ENCODE assay signal across 31 cellular contexts in the genomic region with DNA sequence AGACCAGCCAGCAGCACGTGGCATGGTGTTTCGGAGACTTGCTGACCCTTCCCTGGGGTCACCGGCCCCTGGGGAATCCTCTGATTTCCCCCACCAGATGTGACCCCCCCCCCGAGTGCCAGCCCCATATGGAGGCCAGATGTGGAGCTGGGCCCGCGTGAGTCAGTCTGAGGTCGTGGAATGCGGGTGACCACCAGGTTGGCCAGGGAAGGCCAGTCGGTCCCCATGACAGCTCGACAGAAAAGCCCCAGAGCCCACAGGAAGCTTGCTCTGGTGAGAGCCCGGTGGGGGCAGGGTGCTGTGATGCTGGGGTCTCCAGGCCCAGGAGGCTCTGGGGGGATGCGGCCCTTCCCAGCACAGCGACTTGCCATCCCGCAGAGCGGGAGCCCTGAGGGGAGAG.
DNase-seq lines count a peak whose midpoint lies in the region; ATAC-seq and TF ChIP-seq lines count a peak whose summit lies in the region.
"Had no signal": no experiment of that assay in that cellular context is flagged by ENCODE, and none has a peak within 500 bp of the region (broad histone marks: within the 10 kb centered on the region; RNA-seq: fewer than 3 reads in every experiment).

No MANE protein-coding gene starts in this region.

- no peak overlapping the region for H3K27ac Mint-ChIP-seq in nephron progenitor cell
- no peak overlapping the region for H3K27ac Mint-ChIP-seq in effector memory CD8-positive, alpha-beta T cell
- H3K27ac Mint-ChIP-seq: activated CD8-positive, alpha-beta T cell treated with anti-CD3 and anti-CD28 coated beads, Interleukin-2, amount 10 ng/mL, durations not matched to agents 7 days and 5 days; activated naive CD4-positive, alpha-beta T cell treated with anti-CD3 and anti-CD28 coated beads, Interleukin-2, amount 50 U/mL, for 24 hours; activated T-helper 2 cell treated with anti-CD3 and anti-CD28 coated beads, Interferon-gamma antibody, Interleukin-2, Interleukin-4, amounts not matched to agents 10 μg/mL and 5 μg/mL and 100 μg/mL, durations not matched to agents 14 hours and 24 hours and 36 hours; GM23338; HFFc6; immature natural killer cell; natural killer cell treated with Interleukin-12 subunit alpha and Interleukin-12 subunit beta and Interleukin-15 and Interleukin-18, amount 100 ng/mL, for 72 hours; stimulated activated memory B cell treated with anti-CD40 and anti-IgM and Interleukin-4, amounts not matched to agents 10 μg/mL and 1 μg/mL and 100 μg/mL, for 72 hours; T-helper 2 cell treated with Interferon-gamma antibody and Interleukin-4, amounts not matched to agents 5 μg/mL and 100 μg/mL, for 36 hours had no signal

- H3K9me3 Mint-ChIP-seq in nephron progenitor cell, result no peaks in the 10 kb centered on the region
- no peaks in the 10 kb centered on the region for H3K9me3 Mint-ChIP-seq in effector memory CD8-positive, alpha-beta T cell
- H3K9me3 Mint-ChIP-seq: activated naive CD4-positive, alpha-beta T cell treated with anti-CD3 and anti-CD28 coated beads, Interleukin-2, amount 50 U/mL, for 24 hours; activated T-helper 2 cell treated with anti-CD3 and anti-CD28 coated beads, Interferon-gamma antibody, Interleukin-2, Interleukin-4, amounts not matched to agents 10 μg/mL and 5 μg/mL and 100 μg/mL, durations not matched to agents 14 hours and 24 hours and 36 hours; GM23338; immature natural killer cell; natural killer cell treated with Interleukin-12 subunit alpha and Interleukin-12 subunit beta and Interleukin-15 and Interleukin-18, amount 100 ng/mL, for 72 hours; stimulated activated memory B cell treated with anti-CD40 and anti-IgM and Interleukin-4, amounts not matched to agents 10 μg/mL and 1 μg/mL and 100 μg/mL, for 72 hours; T-helper 2 cell treated with Interferon-gamma antibody and Interleukin-4, amounts not matched to agents 5 μg/mL and 100 μg/mL, for 36 hours had no signal

- H3K4me1 Mint-ChIP-seq in nephron progenitor cell, result peaks cover 16% of the 10 kb centered on the region
- no peaks in the 10 kb centered on the region for H3K4me1 Mint-ChIP-seq in effector memory CD8-positive, alpha-beta T cell (ENCODE audit: low read depth in 2 of 2)
- H3K4me1 Mint-ChIP-seq: activated naive CD4-positive, alpha-beta T cell treated with anti-CD3 and anti-CD28 coated beads, Interleukin-2, amount 50 U/mL, for 24 hours; GM23338; immature natural killer cell; stimulated activated memory B cell treated with anti-CD40 and anti-IgM and Interleukin-4, amounts not matched to agents 10 μg/mL and 1 μg/mL and 100 μg/mL, for 72 hours had no signal

- no peak overlapping the region for H3K4me3 Mint-ChIP-seq in nephron progenitor cell
- no peak overlapping the region for H3K4me3 Mint-ChIP-seq in effector memory CD8-positive, alpha-beta T cell
- H3K4me3 Mint-ChIP-seq: activated CD8-positive, alpha-beta T cell treated with anti-CD3 and anti-CD28 coated beads, Interleukin-2, amount 10 ng/mL, durations not matched to agents 7 days and 5 days; activated naive CD4-positive, alpha-beta T cell treated with anti-CD3 and anti-CD28 coated beads, Interleukin-2, amount 50 U/mL, for 24 hours; GM23338; HFFc6; immature natural killer cell; natural killer cell treated with Interleukin-12 subunit alpha and Interleukin-12 subunit beta and Interleukin-15 and Interleukin-18, amount 100 ng/mL, for 72 hours; stimulated activated memory B cell treated with anti-CD40 and anti-IgM and Interleukin-4, amounts not matched to agents 10 μg/mL and 1 μg/mL and 100 μg/mL, for 72 hours; T-helper 2 cell treated with Interferon-gamma antibody and Interleukin-4, amounts not matched to agents 5 μg/mL and 100 μg/mL, for 36 hours had no signal

- TF ChIP-seq CTCF in nephron progenitor cell (IDR thresholded peaks at IDR 0.05), result no peak

- DNase-seq in EH (ENCODE audit: low read depth) (peak; percentile 37), RPMI7951 (ENCODE audit: low read depth) (peak; percentile 62), fibroblast of gingiva (ENCODE audit: low read depth) (peak; percentile 85), nephron progenitor cell (peak; percentile 55), NCI-H1417 treated with DMSO at 0.1 percent for 48 hours (lab: John Stamatoyannopoulos, UW) (no peak), cerebellar nuclear complex (lab: John Stamatoyannopoulos, UW) (no peak)
- no peak for DNase-seq in effector memory CD8-positive, alpha-beta T cell
- DNase-seq in activated CD4-positive, CD25-positive, alpha-beta regulatory T cell treated with anti-CD3 and anti-CD28 coated beads, Interleukin-2, amount 50 U/mL, for 72 hours, result no peak
- DNase-seq: activated CD4-positive, alpha-beta T cell treated with anti-CD3 and anti-CD28 coated beads for 4 hours; activated CD8-positive, alpha-beta T cell treated with anti-CD3 and anti-CD28 coated beads, Interleukin-2, amount 10 ng/mL, durations not matched to agents 7 days and 5 days; amygdala; Caco-2; DMS53; effector CD8-positive, alpha-beta T cell; HFFc6; hypothalamus; immature natural killer cell; KG1; left colon; mammary epithelial cell; NCI-H1105 treated with DMSO at 0.1 percent for 48 hours; NCI-H1930; NCI-H526 treated with DMSO at 0.1 percent for 48 hours; PC-3; substantia nigra had no signal

- H3K36me3 Mint-ChIP-seq in nephron progenitor cell (ENCODE audit: low read depth), result no peaks in the 10 kb centered on the region
- H3K36me3 Mint-ChIP-seq in effector memory CD8-positive, alpha-beta T cell (ENCODE audit: insufficient read depth), result peaks cover 4% of the 10 kb centered on the region
- H3K36me3 Mint-ChIP-seq: activated naive CD4-positive, alpha-beta T cell treated with anti-CD3 and anti-CD28 coated beads, Interleukin-2, amount 50 U/mL, for 24 hours; immature natural killer cell; natural killer cell treated with Interleukin-12 subunit alpha and Interleukin-12 subunit beta and Interleukin-15 and Interleukin-18, amount 100 ng/mL, for 72 hours; stimulated activated memory B cell treated with anti-CD40 and anti-IgM and Interleukin-4, amounts not matched to agents 10 μg/mL and 1 μg/mL and 100 μg/mL, for 72 hours had no signal

- no peak for ATAC-seq in effector memory CD8-positive, alpha-beta T cell (replicated peaks)
- ATAC-seq: activated CD8-positive, alpha-beta T cell treated with anti-CD3 and anti-CD28 coated beads, Interleukin-2, amount 10 ng/mL, durations not matched to agents 7 days and 5 days; GM23338; left colon; natural killer cell treated with Interleukin-12 subunit alpha and Interleukin-12 subunit beta and Interleukin-15 and Interleukin-18, amount 100 ng/mL, for 72 hours; PC-3; stimulated activated memory B cell treated with anti-CD40 and anti-IgM and Interleukin-4, amounts not matched to agents 10 μg/mL and 1 μg/mL and 100 μg/mL, for 72 hours had no signal

- no peaks in the 10 kb centered on the region for H3K27me3 Mint-ChIP-seq in nephron progenitor cell (ENCODE audit: low read depth, poor library complexity)
- peaks cover 0 to 13% of the 10 kb centered on the region in 2 donors for H3K27me3 Mint-ChIP-seq in effector memory CD8-positive, alpha-beta T cell
- H3K27me3 Mint-ChIP-seq: natural killer cell treated with Interleukin-12 subunit alpha and Interleukin-12 subunit beta and Interleukin-15 and Interleukin-18, amount 100 ng/mL, for 72 hours had no signal

Comparison
In these comparisons a context has a peak if more than half of its experiments do, and no peak if none do; other contexts are left out.
1. DNase-seq: peak in EH (single experiment), RPMI7951 (single experiment), fibroblast of gingiva (single experiment) and nephron progenitor cell (single experiment); none in NCI-H1417 treated with DMSO at 0.1 percent for 48 hours (single experiment), cerebellar nuclear complex (0 of 2), effector memory CD8-positive, alpha-beta T cell (0 of 3) and activated CD4-positive, CD25-positive, alpha-beta regulatory T cell treated with anti-CD3 and anti-CD28 coated beads, Interleukin-2, amount 50 U/mL, for 72 hours (single experiment).